ENCODE assay signal across 36 cellular contexts in genomic region chr3:176842914-176843313, GRCh38.
DNase-seq lines count a peak whose midpoint lies in the region; ATAC-seq, FAIRE-seq and TF ChIP-seq lines count a peak whose summit lies in the region.
"Had no signal": no experiment of that assay in that cellular context is flagged by ENCODE, and none has a peak within 500 bp of the region (broad histone marks: within the 10 kb centered on the region; RNA-seq: fewer than 3 reads in every experiment).

No MANE protein-coding gene starts in this region.

- intact Hi-C loops in HepG2 (cut with micrococcal nuclease; ENCODE audit: unreplicated experiment): no loop called here
- intact Hi-C loops in right lobe of liver (cut with DNase I): no loop called here
- intact Hi-C loops in K562 (cut with micrococcal nuclease): no loop called here
- intact Hi-C loops in aorta (cut with DNase I): no loop called here

- TF ChIP-seq POLR2A in HepG2 (IDR thresholded peaks at IDR 0.05; ENCODE audit: insufficient read depth in 1 of 2, low read depth in 2 of 2, low read length in 2 of 2) (no peak), right lobe of liver (IDR thresholded peaks at IDR 0.05) (no peak), A549 (IDR thresholded peaks at IDR 0.05; ENCODE audit: low read length) (no peak), K562 (conservative IDR thresholded peaks at IDR 0.05) (no peak)

- TF ChIP-seq RAD21 in HepG2 (CRISPR knock-in tag; IDR thresholded peaks at IDR 0.05) (no peak), A549 (conservative IDR thresholded peaks at IDR 0.05 in 1 of 2, IDR thresholded peaks at IDR 0.05 in 1 of 2) (no peak), K562 (CRISPR knock-in tag; conservative IDR thresholded peaks at IDR 0.05 in 1 of 2, IDR thresholded peaks at IDR 0.05 in 1 of 2) (no peak)

- CTCF ChIA-PET in HepG2 (lab: Yijun Ruan, JAX; ENCODE audit: low intra/inter-chr PET ratio, low total read pairs): no interaction called here
- CTCF ChIA-PET in A549 (lab: Yijun Ruan, JAX): no interaction called here
- CTCF ChIA-PET in K562 (lab: Yijun Ruan, JAX; ENCODE audit: low intra/inter-chr PET ratio): no interaction called here

- H3K4me3 Mint-ChIP-seq in neural progenitor cell: no peak overlapping the region
- H3K4me3 Mint-ChIP-seq: B cell; CD14-positive monocyte; CD4-positive, alpha-beta memory T cell; CD4-positive, alpha-beta T cell; CD4-positive, CD25-positive, alpha-beta regulatory T cell; CD8-positive, alpha-beta memory T cell; CD8-positive, alpha-beta T cell had no signal

- TF ChIP-seq CTCF in HepG2 (CRISPR knock-in tag; IDR thresholded peaks at IDR 0.05): no peak
- no peak for TF ChIP-seq CTCF in right lobe of liver (IDR thresholded peaks at IDR 0.05)
- no peak for TF ChIP-seq CTCF in A549 (IDR thresholded peaks at IDR 0.05)
- TF ChIP-seq CTCF in K562 (IDR thresholded peaks at IDR 0.05 in 2 of 3, conservative IDR thresholded peaks at IDR 0.05 in 1 of 3; ENCODE audit: insufficient read depth in 2 of 3, low read depth in 1 of 3, low read length in 3 of 3): no peak
- no peak for TF ChIP-seq CTCF in neural progenitor cell (IDR thresholded peaks at IDR 0.05)

- H3K4me1 ChIP-seq in HepG2 (ENCODE audit: insufficient read depth, low read length) (no peaks in the 10 kb centered on the region), right lobe of liver (no peaks in the 10 kb centered on the region), A549 (no peaks in the 10 kb centered on the region), K562 (replicated peaks in 1 of 2; ENCODE audit: control insufficient read depth in 2 of 2, insufficient read depth in 2 of 2, low read length in 2 of 2) (no peaks in the 10 kb centered on the region), neural progenitor cell (no peaks in the 10 kb centered on the region), aorta (ENCODE audit: control insufficient read depth in 1 of 2, insufficient read depth in 2 of 2, low read length in 2 of 2) (peaks cover 0 to 6% of the 10 kb centered on the region in 2 donors)
- H3K4me1 ChIP-seq: BE2C, Caco-2 had no signal

- H3K9me3 ChIP-seq in HepG2 (ENCODE audit: low read length) (no peaks in the 10 kb centered on the region), right lobe of liver (no peaks in the 10 kb centered on the region), A549 (no peaks in the 10 kb centered on the region), K562 (replicated peaks; ENCODE audit: control insufficient read depth, insufficient read depth, low read depth, low read length) (no peaks in the 10 kb centered on the region), neural progenitor cell (ENCODE audit: low read depth) (no peaks in the 10 kb centered on the region), aorta (ENCODE audit: control insufficient read depth, low read length) (no peaks in the 10 kb centered on the region)
- H3K9me3 ChIP-seq: BE2C; BLaER1; BLaER1 treated with 17β-estradiol and CSF1 and Interleukin-3, amounts not matched to agents 10 nM and 100 nM; Caco-2 had no signal

- H3K4me3 ChIP-seq in HepG2 (replicated peaks in 1 of 3; ENCODE audit: insufficient read depth in 1 of 3, low read depth in 2 of 3, low read length in 3 of 3) (no peak overlapping the region), right lobe of liver (no peak overlapping the region), A549 (no peak overlapping the region), K562 (no peak overlapping the region), neural progenitor cell (no peak overlapping the region), aorta (ENCODE audit: low read length in 2 of 2) (no peak overlapping the region)
- H3K4me3 ChIP-seq: BLaER1; BLaER1 treated with 17β-estradiol and CSF1 and Interleukin-3, amounts not matched to agents 10 nM and 100 nM had no signal

- DNase-seq in HepG2 (ENCODE audit: low spot score) (no peak), right lobe of liver (no peak), A549 (ENCODE audit: low read depth in 1 of 2, low spot score in 1 of 2) (no peak), K562 (ENCODE audit: extremely low read depth in 1 of 4, low spot score in 3 of 4) (no peak), neural progenitor cell (ENCODE audit: low spot score) (no peak), A172 (ENCODE audit: low spot score) (no peak), aorta (no peak)
- DNase-seq: 8988T; ACHN; AML-193; BE2C; C1 segment of cervical spinal cord; Caco-2; Calu3; CD4-positive, alpha-beta memory T cell; CD4-positive, alpha-beta T cell; CD4-positive, CD25-positive, alpha-beta regulatory T cell; CD8-positive, alpha-beta memory T cell; CD8-positive, alpha-beta T cell; COR-L47; DMS 273 treated with DMSO at 0.1 percent for 48 hours; DMS153; DMS53; DMS79; DMS79 treated with DMSO at 0.1 percent for 48 hours; DND-41; EL had no signal

- H3K27me3 ChIP-seq in HepG2 (ENCODE audit: control insufficient read depth in 1 of 2, insufficient read depth in 2 of 2, low read length in 2 of 2): no peaks in the 10 kb centered on the region
- H3K27me3 ChIP-seq in right lobe of liver: no peaks in the 10 kb centered on the region
- H3K27me3 ChIP-seq in K562 (ENCODE audit: control insufficient read depth in 2 of 2, insufficient read depth in 2 of 2, low read length in 2 of 2): no peaks in the 10 kb centered on the region
- H3K27me3 ChIP-seq in neural progenitor cell: no peaks in the 10 kb centered on the region
- H3K27me3 ChIP-seq in aorta (ENCODE audit: control insufficient read depth in 1 of 2, insufficient read depth in 2 of 2, low read length in 1 of 2): no peaks in the 10 kb centered on the region
- H3K27me3 ChIP-seq: BE2C; BLaER1; BLaER1 treated with 17β-estradiol and CSF1 and Interleukin-3, amounts not matched to agents 10 nM and 100 nM had no signal

- H4K20me1 ChIP-seq in HepG2 (ENCODE audit: insufficient read depth, low read length) (no peaks in the 10 kb centered on the region), K562 (replicated peaks; ENCODE audit: control insufficient read depth, insufficient read depth, low read length) (no peaks in the 10 kb centered on the region), neural progenitor cell (ENCODE audit: low read depth) (no peaks in the 10 kb centered on the region)
- H4K20me1 ChIP-seq: BLaER1; BLaER1 treated with 17β-estradiol and CSF1 and Interleukin-3, amounts not matched to agents 10 nM and 100 nM had no signal

- no peaks in the 10 kb centered on the region for H3K4me1 Mint-ChIP-seq in neural progenitor cell
- H3K4me1 Mint-ChIP-seq: B cell; CD14-positive monocyte; CD4-positive, alpha-beta memory T cell; CD4-positive, CD25-positive, alpha-beta regulatory T cell; CD8-positive, alpha-beta memory T cell had no signal

- no peak for TF ChIP-seq EP300 in HepG2 (IDR thresholded peaks at IDR 0.05; ENCODE audit: low read depth in 2 of 2, low read length in 2 of 2)
- TF ChIP-seq EP300 in HepG2 (CRISPR knock-in tag; IDR thresholded peaks at IDR 0.05; ENCODE audit: borderline replicate concordance): no peak
- no peak for TF ChIP-seq EP300 in A549 (IDR thresholded peaks at IDR 0.05)
- TF ChIP-seq EP300 in K562 (IDR thresholded peaks at IDR 0.05; ENCODE audit: low read length): no peak

- no peaks in the 10 kb centered on the region for H3K79me2 ChIP-seq in HepG2 (ENCODE audit: insufficient read depth, low read length)
- no peaks in the 10 kb centered on the region for H3K79me2 ChIP-seq in K562 (ENCODE audit: control insufficient read depth, insufficient read depth, low read length)
- no peaks in the 10 kb centered on the region for H3K79me2 ChIP-seq in neural progenitor cell (ENCODE audit: low read depth)

- H2AFZ ChIP-seq in HepG2 (ENCODE audit: low read length) (no peak overlapping the region), K562 (ENCODE audit: low read depth, low read length) (no peak overlapping the region), neural progenitor cell (replicated peaks) (peak overlapping the region; percentile 36)

- no peaks in the 10 kb centered on the region for H3K36me3 Mint-ChIP-seq in neural progenitor cell
- H3K36me3 Mint-ChIP-seq: CD14-positive monocyte; CD4-positive, alpha-beta memory T cell; CD4-positive, CD25-positive, alpha-beta regulatory T cell; CD8-positive, alpha-beta memory T cell; CD8-positive, alpha-beta T cell had no signal

- no peak overlapping the region for H3K9ac ChIP-seq in HepG2 (ENCODE audit: insufficient read depth, low read depth, low read length)
- H3K9ac ChIP-seq in K562 (ENCODE audit: insufficient read depth in 1 of 2, low read depth in 2 of 2, low read length in 2 of 2): no peak overlapping the region
- H3K9ac ChIP-seq in neural progenitor cell: no peak overlapping the region
- H3K9ac ChIP-seq: BLaER1; BLaER1 treated with 17β-estradiol and CSF1 and Interleukin-3, amounts not matched to agents 10 nM and 100 nM had no signal

- H3K27ac Mint-ChIP-seq in neural progenitor cell: no peak overlapping the region
- H3K27ac Mint-ChIP-seq: B cell; CD14-positive monocyte; CD4-positive, alpha-beta memory T cell; CD4-positive, alpha-beta T cell; CD4-positive, CD25-positive, alpha-beta regulatory T cell; CD8-positive, alpha-beta memory T cell; CD8-positive, alpha-beta T cell had no signal

- no peaks in the 10 kb centered on the region for H3K9me3 Mint-ChIP-seq in neural progenitor cell
- H3K9me3 Mint-ChIP-seq: CD4-positive, alpha-beta memory T cell; CD4-positive, alpha-beta T cell; CD8-positive, alpha-beta memory T cell; CD8-positive, alpha-beta T cell had no signal

- POLR2A ChIA-PET in HepG2 (lab: Yijun Ruan, JAX): no interaction called here
- POLR2A ChIA-PET in A549 (lab: Yijun Ruan, JAX): no interaction called here
- POLR2A ChIA-PET in K562 (lab: Yijun Ruan, JAX): no interaction called here

- H3K36me3 ChIP-seq in HepG2 (replicated peaks in 1 of 2; ENCODE audit: control insufficient read depth in 1 of 2, insufficient read depth in 2 of 2, low read length in 2 of 2) (no peaks in the 10 kb centered on the region), right lobe of liver (no peaks in the 10 kb centered on the region), K562 (ENCODE audit: control insufficient read depth, insufficient read depth, low read length) (no peaks in the 10 kb centered on the region), neural progenitor cell (no peaks in the 10 kb centered on the region), aorta (ENCODE audit: control insufficient read depth in 1 of 2, insufficient read depth in 2 of 2, low read length in 1 of 2) (no peaks in the 10 kb centered on the region)
- H3K36me3 ChIP-seq: BE2C; BLaER1; BLaER1 treated with 17β-estradiol and CSF1 and Interleukin-3, amounts not matched to agents 10 nM and 100 nM had no signal

- H3F3A ChIP-seq in neural progenitor cell (ENCODE audit: low read depth): no peaks in the 10 kb centered on the region

- in situ Hi-C loops in HepG2 (cut with HindIII; ENCODE audit: extremely low pct_ligation_motif_present, low pct_unique_long_range_greater_than_20kb) (no loop called here), K562 (cut with MboI) (no loop called here)

- H3K27ac ChIP-seq in HepG2 (ENCODE audit: extremely low read length, insufficient read depth, low read length) (no peak overlapping the region), right lobe of liver (no peak overlapping the region), A549 (no peak overlapping the region), K562 (ENCODE audit: extremely low read depth, low read depth, low read length) (no peak overlapping the region), neural progenitor cell (no peak overlapping the region), aorta (ENCODE audit: low read depth in 1 of 2, low read length in 2 of 2) (no peak overlapping the region)
- H3K27ac ChIP-seq: 22Rv1; BLaER1; BLaER1 treated with 17β-estradiol and CSF1 and Interleukin-3, amounts not matched to agents 10 nM and 100 nM; C4-2B had no signal

- H3K9me1 ChIP-seq in K562 (ENCODE audit: control insufficient read depth, insufficient read depth, low read length): no peaks in the 10 kb centered on the region

- ATAC-seq in HepG2 (no peak), right lobe of liver (no peak), A549 (no peak), K562 (no peak), aorta (ENCODE audit: low FRiP score) (no peak), HG03196 (IDR thresholded peaks at IDR 0.05; ENCODE audit: unreplicated experiment) (no peak)
- ATAC-seq: CD8-positive, alpha-beta T cell had no signal

- H3K27me3 Mint-ChIP-seq in neural progenitor cell (ENCODE audit: insufficient read depth, low read depth): no peaks in the 10 kb centered on the region

- BruUV-seq in HepG2 (replicated peaks; lab: Mats Ljungman, UMichigan): no TSS peak
- no TSS peak for BruUV-seq in K562 (replicated peaks; lab: Mats Ljungman, UMichigan)

- H3K4me2 ChIP-seq in HepG2 (ENCODE audit: low read depth, low read length) (no peak overlapping the region), A549 (no peak overlapping the region), K562 (ENCODE audit: insufficient read depth, low read length) (no peak overlapping the region), neural progenitor cell (no peak overlapping the region)
- H3K4me2 ChIP-seq: BLaER1; BLaER1 treated with 17β-estradiol and CSF1 and Interleukin-3, amounts not matched to agents 10 nM and 100 nM had no signal

- no peak for FAIRE-seq in HepG2 (lab: Jason Lieb, UNC)
- no peak for FAIRE-seq in A549 (lab: Jason Lieb, UNC)
- no peak for FAIRE-seq in K562 (lab: Jason Lieb, UNC)
- FAIRE-seq: A204.1, D721Med had no signal

- 4% methylated on average over 2 of the region's 2 CpGs for WGBS in HepG2 (ENCODE audit: low lambda C conversion rate)
- WGBS in right lobe of liver (ENCODE audit: insufficient coverage, low coverage, low lambda C conversion rate, missing lambda C conversion rate): 47% methylated on average over 2 of the region's 2 CpGs
- WGBS in A549 (ENCODE audit: missing lambda C conversion rate): 0% methylated on average over 2 of the region's 2 CpGs
- 0% methylated on average over 2 of the region's 2 CpGs for WGBS in K562 (ENCODE audit: insufficient coverage, low coverage, missing lambda C conversion rate)
- 97 to 98% methylated on average over 2 of the region's 2 CpGs for WGBS in aorta, 2 donors

Comparison
In these comparisons a context has a peak if more than half of its experiments do, and no peak if none do; other contexts are left out.
1. Of the 241 proteins assayed by ChIP-seq in both HepG2 and K562: peak only in HepG2: none; only in K562: TFE3; in both: RAD51; in neither: 238; mixed calls (peak in some experiments, not most) for 1.